Comparison of ENCODE assay signal across 13 cellular contexts in genomic region chr2:133591164-133591563, GRCh38. TPM values are rescaled to one million over a fixed set of nuclear protein-coding genes. Genes with fewer than 3 reads are reported as not detected.
A peak's percentile ranks its signal among the peaks of the same experiment; 100 is the strongest.
DNase-seq lines count a peak whose midpoint lies in the region; ATAC-seq lines count a peak whose summit lies in the region.
"Had no signal": no experiment of that assay in that cellular context is flagged by ENCODE, and none has a peak within 500 bp of the region (broad histone marks: within the 10 kb centered on the region; RNA-seq: fewer than 3 reads in every experiment).

No MANE protein-coding gene starts in this region.

- no peak for ATAC-seq in GM21515 (IDR thresholded peaks at IDR 0.05; ENCODE audit: unreplicated experiment)
- ATAC-seq in stimulated activated naive CD8-positive, alpha-beta T cell treated with anti-CD3 and anti-CD28 coated beads, Interleukin-15, Interleukin-2, amounts not matched to agents 100 U/mL and 50 U/mL, for 24 hours, result no peak
- ATAC-seq: Panc1 had no signal

- H4K20me1 ChIP-seq in BLaER1 treated with 17β-estradiol and CSF1 and Interleukin-3, amounts not matched to agents 10 nM and 100 nM, result peaks cover 0 to 6% (median 0%) of the 10 kb centered on the region in 11 experiments; a peak in 3 of 22 replicates

- peaks cover 25 to 41% (median 31%) of the 10 kb centered on the region in 10 experiments for H3K4me1 ChIP-seq in BLaER1 treated with 17β-estradiol and CSF1 and Interleukin-3, amounts not matched to agents 10 nM and 100 nM

- H3K4me3 ChIP-seq in BLaER1 treated with 17β-estradiol and CSF1 and Interleukin-3, amounts not matched to agents 10 nM and 100 nM, result peak overlapping the region in 2 of 10 experiments; percentile 7 to 12; a peak in 2 of 20 replicates

- 0 out of 22 replicates have a peak overlapping the region, but pooled peaks of 1 of the 11 experiments have one; percentile 16 for H3K27ac ChIP-seq in BLaER1 treated with 17β-estradiol and CSF1 and Interleukin-3, amounts not matched to agents 10 nM and 100 nM

- no peak overlapping the region for H3K9ac ChIP-seq in BLaER1 treated with 17β-estradiol and CSF1 and Interleukin-3, amounts not matched to agents 10 nM and 100 nM

- peaks cover 14 to 41% (median 22%) of the 10 kb centered on the region in 11 experiments; a peak in 21 of 22 replicates for H3K27me3 ChIP-seq in BLaER1 treated with 17β-estradiol and CSF1 and Interleukin-3, amounts not matched to agents 10 nM and 100 nM

- DNase-seq in NCI-H2196 treated with DMSO at 0.1 percent for 48 hours (lab: John Stamatoyannopoulos, UW; ENCODE audit: unreplicated experiment) (peak; percentile 12), dermis blood vessel endothelial cell (peak; percentile 49), myocyte (ENCODE audit: low read depth) (peak; percentile 77), germinal center (ENCODE audit: low spot score) (no peak)
- DNase-seq in activated CD4-positive, CD25-positive, alpha-beta regulatory T cell treated with anti-CD3 and anti-CD28 coated beads, Interleukin-2, amount 50 U/mL, for 72 hours, result no peak
- no peak for DNase-seq in stimulated activated naive CD8-positive, alpha-beta T cell treated with anti-CD3 and anti-CD28 coated beads, Interleukin-15, Interleukin-2, amounts not matched to agents 100 U/mL and 50 U/mL, for 24 hours
- DNase-seq: CD4-positive, alpha-beta T cell; naive B cell; stimulated activated CD8-positive, alpha-beta memory T cell treated with anti-CD3 and anti-CD28 coated beads, Interleukin-4, amount 100 ng/mL, for 48 hours had no signal

- H3K4me2 ChIP-seq in BLaER1 treated with 17β-estradiol and CSF1 and Interleukin-3, amounts not matched to agents 10 nM and 100 nM, result peak overlapping the region; percentile 57 to 86 (median 76)

- H3K36me3 ChIP-seq in BLaER1 treated with 17β-estradiol and CSF1 and Interleukin-3, amounts not matched to agents 10 nM and 100 nM, result no peaks in the 10 kb centered on the region

- no peaks in the 10 kb centered on the region for H3K9me3 ChIP-seq in BLaER1 treated with 17β-estradiol and CSF1 and Interleukin-3, amounts not matched to agents 10 nM and 100 nM (replicated peaks in 1 of 11)

RNA-seq across cellular contexts. Expression of gene NCKAP5, which starts 22.9 kb away (rescaled TPM):
- total RNA-seq in dermis blood vessel endothelial cell (under 0.01 and 0.05 TPM in 2 replicates), myocyte (0.31 and 0.53 TPM in 2 replicates)
- 0.16 TPM for polyA plus RNA-seq in myocyte (2012)
- total RNA-seq: activated CD8-positive, alpha-beta memory T cell treated with anti-CD3 and anti-CD28 coated beads for 36 hours; CD4-positive, alpha-beta T cell had no signal

Comparison
In these comparisons a context has a peak if more than half of its experiments do, and no peak if none do; other contexts are left out.
1. DNase-seq: peak in NCI-H2196 treated with DMSO at 0.1 percent for 48 hours (single experiment), dermis blood vessel endothelial cell (single experiment) and myocyte (single experiment); none in germinal center (single experiment), activated CD4-positive, CD25-positive, alpha-beta regulatory T cell treated with anti-CD3 and anti-CD28 coated beads, Interleukin-2, amount 50 U/mL, for 72 hours (single experiment) and stimulated activated naive CD8-positive, alpha-beta T cell treated with anti-CD3 and anti-CD28 coated beads, Interleukin-15, Interleukin-2, amounts not matched to agents 100 U/mL and 50 U/mL, for 24 hours (single experiment).